12 cellular contexts compared by ENCODE assay signal in genomic region chr15:91947370-91947769, GRCh38.
DNase-seq lines count a peak whose midpoint lies in the region; ATAC-seq, FAIRE-seq and TF ChIP-seq lines count a peak whose summit lies in the region.
"Had no signal": no experiment of that assay in that cellular context is flagged by ENCODE, and none has a peak within 500 bp of the region (broad histone marks: within the 10 kb centered on the region; RNA-seq: fewer than 3 reads in every experiment).

No MANE protein-coding gene starts in this region.

- no peaks in the 10 kb centered on the region for H3K79me2 ChIP-seq in PC-3 (ENCODE audit: low read length)
- peaks cover 0 to 20% of the 10 kb centered on the region in 2 experiments; a peak in 2 of 4 replicates for H3K79me2 ChIP-seq in H1 (ENCODE audit: control insufficient read depth in 1 of 2, insufficient read depth in 2 of 2, low read length in 2 of 2)
- peaks cover 35% of the 10 kb centered on the region for H3K79me2 ChIP-seq in MM.1S (ENCODE audit: low read length)

- H3K27ac ChIP-seq in PC-3 (ENCODE audit: low read length): peak overlapping the region; percentile 50
- peak overlapping the region; percentile 76 for H3K27ac ChIP-seq in H1 (ENCODE audit: low read depth, low read length)
- H3K27ac ChIP-seq in neutrophil: peak overlapping the region; percentile 91
- no peak overlapping the region for H3K27ac ChIP-seq in CD4-positive, alpha-beta memory T cell (ENCODE audit: low read depth, low read length)
- no peak overlapping the region for H3K27ac ChIP-seq in MM.1S (ENCODE audit: low read length)
- H3K27ac ChIP-seq: KMS-11 had no signal

- CTCF ChIA-PET in PC-3 (lab: Charles Lee) (no interaction called here), H1 (lab: Charles Lee; ENCODE audit: partially characterized antibody) (interaction anchor here (0.6 to 3.2 kb wide), 36 partner anchors 8 to 1046 kb away, joined by 3 to 13 read pairs (median 4); no protein-coding TSS in a partner anchor)
- CTCF ChIA-PET in CD4-positive, alpha-beta memory T cell (lab: Charles Lee; ENCODE audit: partially characterized antibody): interaction anchor here (0.7 to 1.3 kb wide), 2 partner anchors 96 to 241 kb away, joined by 3 to 8 read pairs; no protein-coding TSS in a partner anchor

- H3K27me3 Mint-ChIP-seq in CD4-positive, alpha-beta memory T cell: no peaks in the 10 kb centered on the region
- H3K27me3 Mint-ChIP-seq: CD4-positive, alpha-beta T cell had no signal

- H3K4me2 ChIP-seq in PC-3 (ENCODE audit: low read length) (0 out of 2 replicates have a peak overlapping the region, but pooled peaks have one; percentile 28), H1 (ENCODE audit: insufficient read depth in 1 of 2, low read depth in 2 of 2, low read length in 2 of 2) (peak overlapping the region in 1 of 2 experiments; percentile 26; a peak in 2 of 4 replicates), MM.1S (ENCODE audit: low read depth, low read length) (no peak overlapping the region)
- H3K4me2 ChIP-seq: KMS-11 had no signal

- no peaks in the 10 kb centered on the region for H3K9me3 ChIP-seq in PC-3 (ENCODE audit: low read length)
- H3K9me3 ChIP-seq in H1 (ENCODE audit: insufficient read depth in 2 of 2, low read depth in 1 of 2, low read length in 1 of 2): no peaks in the 10 kb centered on the region
- H3K9me3 ChIP-seq in neutrophil: no peaks in the 10 kb centered on the region
- no peaks in the 10 kb centered on the region for H3K9me3 ChIP-seq in CD4-positive, alpha-beta memory T cell (ENCODE audit: control insufficient read depth in 1 of 2, low read length in 2 of 2)
- no peaks in the 10 kb centered on the region for H3K9me3 ChIP-seq in MM.1S (replicated peaks; ENCODE audit: insufficient read depth, low read length)

- H3K27ac Mint-ChIP-seq in CD4-positive, alpha-beta memory T cell: peak overlapping the region in 1 of 7 donors; percentile 19
- H3K27ac Mint-ChIP-seq: CD4-positive, alpha-beta T cell had no signal

- TF ChIP-seq CTCF in PC-3 (conservative IDR thresholded peaks at IDR 0.05; ENCODE audit: low read depth, low read length) (no peak), H1 (IDR thresholded peaks at IDR 0.05; ENCODE audit: control extremely low read depth in 1 of 3, insufficient read depth in 1 of 3, low read depth in 1 of 3, low read length in 3 of 3) (no peak), neutrophil (IDR thresholded peaks at IDR 0.05) (no peak), MM.1S (IDR thresholded peaks at IDR 0.05; ENCODE audit: low read length) (no peak)

- no peak for FAIRE-seq in H1 (lab: Jason Lieb, UNC)

- peaks cover 29% of the 10 kb centered on the region; the same call in 1 of the 2 replicates for H3K27me3 ChIP-seq in PC-3 (ENCODE audit: low read length)
- no peaks in the 10 kb centered on the region for H3K27me3 ChIP-seq in H1 (replicated peaks in 1 of 4; ENCODE audit: control insufficient read depth in 3 of 4, extremely low read depth in 1 of 4, insufficient read depth in 3 of 4, low read length in 3 of 4)
- no peaks in the 10 kb centered on the region for H3K27me3 ChIP-seq in neutrophil
- no peaks in the 10 kb centered on the region for H3K27me3 ChIP-seq in CD4-positive, alpha-beta memory T cell (ENCODE audit: insufficient read depth, low read length)
- H3K27me3 ChIP-seq in MM.1S (replicated peaks; ENCODE audit: insufficient read depth, low read length): no peaks in the 10 kb centered on the region

- no peaks in the 10 kb centered on the region for H3K9me3 Mint-ChIP-seq in CD4-positive, alpha-beta memory T cell
- H3K9me3 Mint-ChIP-seq: activated naive CD4-positive, alpha-beta T cell treated with anti-CD3 and anti-CD28 coated beads, Interleukin-2, amount 50 U/mL, for 72 hours; CD4-positive, alpha-beta T cell had no signal

- peak overlapping the region; percentile 83; the same call in 1 of the 2 replicates for H4K8ac ChIP-seq in H1 (ENCODE audit: extremely low read depth, insufficient read depth, low read length)

- peak overlapping the region; percentile 88 for H2BK120ac ChIP-seq in H1 (replicated peaks; ENCODE audit: low read depth, low read length)

- H4K5ac ChIP-seq in H1 (ENCODE audit: insufficient read length, low read depth, low read length): peak overlapping the region; percentile 58

- H4K20me1 ChIP-seq in PC-3 (ENCODE audit: low read length) (no peaks in the 10 kb centered on the region), H1 (replicated peaks in 1 of 2; ENCODE audit: control insufficient read depth in 1 of 2, insufficient read depth in 2 of 2, low read length in 2 of 2) (no peaks in the 10 kb centered on the region), MM.1S (ENCODE audit: insufficient read depth, low read length) (no peaks in the 10 kb centered on the region)

- H3K36me3 Mint-ChIP-seq in CD4-positive, alpha-beta memory T cell: no peaks in the 10 kb centered on the region
- H3K36me3 Mint-ChIP-seq: activated naive CD4-positive, alpha-beta T cell treated with anti-CD3 and anti-CD28 coated beads, Interleukin-2, amount 50 U/mL, for 72 hours had no signal

- H3K4me1 ChIP-seq in PC-3 (ENCODE audit: insufficient read depth, low read length) (peaks cover 15% of the 10 kb centered on the region), H1 (replicated peaks in 1 of 4; ENCODE audit: control insufficient read depth in 3 of 4, insufficient read depth in 4 of 4, low read length in 3 of 4) (peaks cover 21 to 40% (median 25%) of the 10 kb centered on the region in 4 experiments), neutrophil (ENCODE audit: control insufficient read depth in 1 of 2, insufficient read depth in 1 of 2, low read depth in 1 of 2, low read length in 1 of 2) (peaks cover 68 to 93% of the 10 kb centered on the region in 2 experiments), MM.1S (ENCODE audit: low read length) (peaks cover 36% of the 10 kb centered on the region)
- peaks cover 49% of the 10 kb centered on the region for H3K4me1 ChIP-seq in CD4-positive, alpha-beta memory T cell (ENCODE audit: insufficient read depth, low read length)

- peak overlapping the region; percentile 84 for H3K18ac ChIP-seq in H1 (ENCODE audit: extremely low read depth, low read length)

- peak overlapping the region; percentile 95; the same call in 1 of the 2 replicates for H2BK20ac ChIP-seq in H1 (ENCODE audit: low read length)

- H2AFZ ChIP-seq in PC-3 (ENCODE audit: low read length) (no peak overlapping the region), H1 (ENCODE audit: low read length) (no peak overlapping the region), MM.1S (ENCODE audit: low read length) (no peak overlapping the region)

- H2BK15ac ChIP-seq in H1 (ENCODE audit: low read length): peak overlapping the region; percentile 46; the same call in 1 of the 2 replicates

- no peak for ATAC-seq in PC-3
- ATAC-seq: activated naive CD4-positive, alpha-beta T cell treated with anti-CD3 and anti-CD28 coated beads, Interleukin-2, amount 50 U/mL, for 72 hours had no signal

- H3K14ac ChIP-seq in H1 (ENCODE audit: insufficient read length): no peak overlapping the region

- intact Hi-C loops in PC-3 (cut with micrococcal nuclease): no loop called here
- intact Hi-C loops in CD4-positive, alpha-beta memory T cell (cut with micrococcal nuclease): no loop called here

- H3K4me1 Mint-ChIP-seq in CD4-positive, alpha-beta memory T cell: peaks cover 61 to 93% (median 77%) of the 10 kb centered on the region in 4 donors

- H4K91ac ChIP-seq in H1 (replicated peaks; ENCODE audit: insufficient read length, low read length): peak overlapping the region; percentile 96

- BruUV-seq in PC-3 (replicated peaks; lab: Mats Ljungman, UMichigan): no TSS peak

- no peaks in the 10 kb centered on the region for H3K36me3 ChIP-seq in PC-3 (ENCODE audit: low read depth, low read length)
- H3K36me3 ChIP-seq in H1 (ENCODE audit: control insufficient read depth in 2 of 4, insufficient read depth in 4 of 4, low read length in 3 of 4): no peaks in the 10 kb centered on the region
- H3K36me3 ChIP-seq in neutrophil: no peaks in the 10 kb centered on the region
- H3K36me3 ChIP-seq in CD4-positive, alpha-beta memory T cell (ENCODE audit: insufficient read depth, low read length): no peaks in the 10 kb centered on the region
- H3K36me3 ChIP-seq in MM.1S (replicated peaks; ENCODE audit: insufficient read depth, low read length): no peaks in the 10 kb centered on the region

- DNase-seq in GDM1 (lab: John Stamatoyannopoulos, UW) (peak; percentile 17), PC-3 (no peak), H1 (ENCODE audit: low read depth in 1 of 2, low spot score in 2 of 2) (no peak), activated gamma-delta T cell (lab: John Stamatoyannopoulos, UW) (no peak), SK-N-DZ (ENCODE audit: low spot score) (no peak), MM.1S (no peak)
- no peak for DNase-seq in CD4-positive, alpha-beta memory T cell
- DNase-seq: activated CD4-positive, alpha-beta T cell treated with anti-CD3 and anti-CD28 coated beads, Interleukin-2, amount 50 U/mL, for 1 hour; CD4-positive, alpha-beta T cell had no signal

- H3K23ac ChIP-seq in H1 (ENCODE audit: insufficient read length): no peak overlapping the region

- no peak for TF ChIP-seq EP300 in H1 (IDR thresholded peaks at IDR 0.05; ENCODE audit: borderline replicate concordance in 1 of 2, low read depth in 2 of 2, low read length in 2 of 2)

- POLR2A ChIA-PET in PC-3 (lab: Charles Lee; ENCODE audit: unreplicated experiment): no interaction called here
- POLR2A ChIA-PET in H1 (lab: Charles Lee; ENCODE audit: partially characterized antibody): interaction anchor here (0.6 to 1.7 kb wide), 5 partner anchors 8 to 61 kb away, joined by 3 to 5 read pairs (median 4); no protein-coding TSS in a partner anchor
- POLR2A ChIA-PET in CD4-positive, alpha-beta memory T cell (lab: Charles Lee; ENCODE audit: partially characterized antibody): no interaction called here

- TF ChIP-seq POLR2A in H1 (IDR thresholded peaks at IDR 0.05; ENCODE audit: control extremely low read depth in 1 of 2, low read depth in 2 of 2, low read length in 2 of 2): no peak

- WGBS in H1 (ENCODE audit: extremely low coverage in 1 of 2, insufficient coverage in 1 of 2, insufficient read length in 1 of 2, insufficient replicate concordance in 2 of 2, low coverage in 1 of 2, low lambda C conversion rate in 2 of 2, missing lambda C conversion rate in 1 of 2), 2 experiments: 83% methylated on average over 9 of the region's 9 CpGs; no CpG with 5 or more reads in 1 of the 2 experiments

- H3K79me1 ChIP-seq in H1 (ENCODE audit: low read depth, low read length): peaks cover 9% of the 10 kb centered on the region; the same call in 1 of the 2 replicates

- no peaks in the 10 kb centered on the region for H3K23me2 ChIP-seq in H1 (ENCODE audit: low read depth, low read length)

- H2BK5ac ChIP-seq in H1 (ENCODE audit: low read depth, low read length): peak overlapping the region; percentile 82; the same call in 1 of the 2 replicates

- H3F3A ChIP-seq in PC-3 (ENCODE audit: low read length, unreplicated experiment) (no peaks in the 10 kb centered on the region), MM.1S (ENCODE audit: insufficient read depth, low read length) (peaks cover 18% of the 10 kb centered on the region)

- H3K56ac ChIP-seq in H1 (replicated peaks; ENCODE audit: insufficient read length, low read depth, low read length): no peak overlapping the region

- H2BK12ac ChIP-seq in H1 (ENCODE audit: low read depth, low read length): peak overlapping the region; percentile 92

- H3K9ac ChIP-seq in PC-3 (ENCODE audit: low read length) (no peak overlapping the region), H1 (replicated peaks in 1 of 4; ENCODE audit: extremely low read depth in 1 of 4, low read depth in 3 of 4, low read length in 3 of 4) (peak overlapping the region in 2 of 4 experiments; percentile 51 to 55; a peak in 4 of 7 replicates), MM.1S (ENCODE audit: low read length) (no peak overlapping the region)
- H3K9ac ChIP-seq: KMS-11 had no signal

- H3K4me3 Mint-ChIP-seq in CD4-positive, alpha-beta memory T cell: peak overlapping the region in 1 of 8 donors; percentile 35
- H3K4me3 Mint-ChIP-seq: CD4-positive, alpha-beta T cell had no signal

- H2AK5ac ChIP-seq in H1 (ENCODE audit: low read depth, low read length): peak overlapping the region; percentile 66

- no peaks in the 10 kb centered on the region for H3K9me2 ChIP-seq in PC-3 (replicated peaks; ENCODE audit: low read length)
- H3K9me2 ChIP-seq in MM.1S (replicated peaks; ENCODE audit: insufficient read depth, low read length): no peaks in the 10 kb centered on the region

- no peak for TF ChIP-seq RAD21 in H1 (IDR thresholded peaks at IDR 0.05 in 1 of 2, conservative IDR thresholded peaks at IDR 0.05 in 1 of 2; ENCODE audit: low read depth in 2 of 2, low read length in 2 of 2)

- H3K4me3 ChIP-seq in PC-3 (ENCODE audit: low read length): no peak overlapping the region
- H3K4me3 ChIP-seq in H1 (ENCODE audit: extremely low read depth in 1 of 4, insufficient read depth in 2 of 4, low read depth in 3 of 4, low read length in 4 of 4): no peak overlapping the region
- H3K4me3 ChIP-seq in neutrophil (ENCODE audit: low read depth in 1 of 2, low read length in 1 of 2): peak overlapping the region; percentile 23 to 59
- no peak overlapping the region for H3K4me3 ChIP-seq in CD4-positive, alpha-beta memory T cell (ENCODE audit: low read length in 2 of 2)
- no peak overlapping the region for H3K4me3 ChIP-seq in MM.1S (ENCODE audit: low read length)

- peak overlapping the region; percentile 60 for H3K4ac ChIP-seq in H1 (replicated peaks; ENCODE audit: insufficient read length, low read depth, low read length)

Comparison
In these comparisons a context has a peak if more than half of its experiments do, and no peak if none do; other contexts are left out.
1. H3K27ac ChIP-seq: peak in PC-3 (single experiment), H1 (single experiment) and neutrophil (single experiment); none in CD4-positive, alpha-beta memory T cell (single experiment) and MM.1S (single experiment).
2. H3K4me3 ChIP-seq: peak in neutrophil (2 of 2); none in PC-3 (single experiment), H1 (0 of 4), CD4-positive, alpha-beta memory T cell (0 of 2) and MM.1S (single experiment).